8 cellular contexts compared by ENCODE assay signal in genomic region chr16:2458887-2459646, GRCh38. TPM values are rescaled to one million over a fixed set of nuclear protein-coding genes. Genes with fewer than 3 reads are reported as not detected.
DNase-seq lines count a peak whose midpoint lies in the region; ATAC-seq and TF ChIP-seq lines count a peak whose summit lies in the region.

No MANE protein-coding gene starts in this region.

- peak overlapping the region; percentile 98 for H3K9ac ChIP-seq in endocrine pancreas (ENCODE audit: control insufficient read depth, insufficient read depth, low read length)

- H3K4me1 ChIP-seq in endocrine pancreas (ENCODE audit: control insufficient read depth, insufficient read depth, low read length), result no peaks in the 10 kb centered on the region
- peaks cover 8% of the 10 kb centered on the region for H3K4me1 ChIP-seq in osteoblast (ENCODE audit: insufficient read depth, low read length)

- TF ChIP-seq CTCF in GM06990 (IDR thresholded peaks at IDR 0.05; ENCODE audit: insufficient read depth, low read length, poor library complexity, severe bottlenecking), result no peak
- no peak for TF ChIP-seq CTCF in NB4 (IDR thresholded peaks at IDR 0.05; ENCODE audit: low read depth, low read length)
- TF ChIP-seq CTCF in osteoblast (IDR thresholded peaks at IDR 0.05; ENCODE audit: extremely low read depth, low read depth, low read length), result no peak

- H3K4me3 ChIP-seq in GM06990 (replicated peaks; ENCODE audit: low read depth, low read length), result peak overlapping the region; percentile 77
- peak overlapping the region; percentile 48 for H3K4me3 ChIP-seq in NB4 (ENCODE audit: low read depth, low read length)
- H3K4me3 ChIP-seq in endocrine pancreas (ENCODE audit: control insufficient read depth, insufficient read depth, low read length), result no peak overlapping the region
- H3K4me3 ChIP-seq in osteoblast (ENCODE audit: insufficient read depth, low read length), result peak overlapping the region; percentile 81

- peak overlapping the region; percentile 90 for H2AFZ ChIP-seq in osteoblast (ENCODE audit: low read length)

- ATAC-seq in GM21423 (IDR thresholded peaks at IDR 0.05; ENCODE audit: unreplicated experiment) (no peak), GM18511 (IDR thresholded peaks at IDR 0.05; ENCODE audit: unreplicated experiment) (no peak), GM19351 (IDR thresholded peaks at IDR 0.05; ENCODE audit: unreplicated experiment) (no peak)

- H3K9me3 ChIP-seq in endocrine pancreas (ENCODE audit: control insufficient read depth, low read length) (no peaks in the 10 kb centered on the region), osteoblast (ENCODE audit: low read depth, low read length) (no peaks in the 10 kb centered on the region)

- H3K27ac ChIP-seq in osteoblast (ENCODE audit: low read depth, low read length), result peak overlapping the region; percentile 58

- no peak for TF ChIP-seq POLR2A in NB4 (IDR thresholded peaks at IDR 0.05; ENCODE audit: extremely low read depth, insufficient read length)

- no peaks in the 10 kb centered on the region for H3K79me2 ChIP-seq in osteoblast (ENCODE audit: insufficient read depth, low read length)

- DNase-seq in GM06990 (ENCODE audit: extremely low read depth, insufficient read length), result no peak
- DNase-seq in NB4 (ENCODE audit: low read depth), result peak; percentile 31
- DNase-seq in osteoblast (ENCODE audit: insufficient read length, low spot score, missing footprints), result peak; percentile 86
- no peak for DNase-seq in GDM1 (lab: John Stamatoyannopoulos, UW)

- peak overlapping the region; percentile 97 for H3K4me2 ChIP-seq in osteoblast (ENCODE audit: insufficient read depth, low read length)

- H3K36me3 ChIP-seq in GM06990 (ENCODE audit: control insufficient read depth, insufficient read depth, low read length) (peaks cover 25% of the 10 kb centered on the region), endocrine pancreas (ENCODE audit: control insufficient read depth, insufficient read depth, low read length) (no peaks in the 10 kb centered on the region), osteoblast (ENCODE audit: insufficient read depth, low read length) (peaks cover 26% of the 10 kb centered on the region)

- H3K27me3 ChIP-seq in GM06990 (replicated peaks; ENCODE audit: control insufficient read depth, insufficient read depth, low read length), result no peaks in the 10 kb centered on the region
- no peaks in the 10 kb centered on the region for H3K27me3 ChIP-seq in endocrine pancreas (ENCODE audit: control insufficient read depth, insufficient read depth, low read length)
- no peaks in the 10 kb centered on the region for H3K27me3 ChIP-seq in osteoblast (ENCODE audit: insufficient read depth, low read length)

- no peaks in the 10 kb centered on the region for H4K20me1 ChIP-seq in osteoblast (ENCODE audit: insufficient read depth, low read length)

RNA-seq across cellular contexts. Expression of gene TEDC2, which starts 0.8 kb away (rescaled TPM):
- total RNA-seq in osteoblast, result 3.5 and 5.1 TPM in 2 replicates

RNA-seq across cellular contexts. Expression of gene NTN3, which starts 12.0 kb away (rescaled TPM):
- under 0.01 and 0.36 TPM in 2 replicates for total RNA-seq in osteoblast

RNA-seq across cellular contexts. Expression of gene TBC1D24, which starts 15.9 kb away (rescaled TPM):
- total RNA-seq in osteoblast, result 15.9 and 16.6 TPM in 2 replicates

RNA-seq across cellular contexts. Expression of gene CCNF, which starts 29.8 kb away (rescaled TPM):
- 6.9 and 7.4 TPM in 2 replicates for total RNA-seq in osteoblast

RNA-seq across cellular contexts. Expression of gene ATP6V0C, which starts 54.7 kb away (rescaled TPM):
- 18.8 and 22.7 TPM in 2 replicates for total RNA-seq in osteoblast

Comparison
In these comparisons a context has a peak if more than half of its experiments do, and no peak if none do; other contexts are left out.
1. DNase-seq: peak in NB4 (single experiment) and osteoblast (single experiment); none in GM06990 (single experiment) and GDM1 (single experiment).